In the genomic region with DNA sequence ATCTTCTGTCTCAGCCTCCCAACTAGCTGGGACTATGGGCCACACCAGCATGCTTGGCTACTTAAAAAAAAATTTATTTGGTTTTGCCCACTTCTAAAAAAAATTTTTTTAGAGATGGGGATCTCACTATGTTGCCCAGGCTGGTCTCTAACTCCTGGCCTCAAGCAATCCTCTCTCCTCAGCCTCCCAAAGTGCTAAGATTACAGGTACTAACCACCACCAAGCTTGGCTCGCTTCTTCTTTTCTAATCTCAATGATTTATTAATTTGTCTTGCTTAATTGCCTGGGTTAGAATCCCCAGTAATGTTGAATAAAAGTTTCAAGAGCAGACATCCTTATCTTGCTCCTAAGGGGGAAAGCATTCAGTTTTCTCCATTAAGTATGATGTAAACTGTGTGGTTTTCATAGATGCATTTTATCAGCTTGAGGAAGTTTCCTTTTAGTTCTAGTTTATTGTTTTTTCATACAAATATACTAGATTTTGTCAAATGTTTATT, we compare ENCODE assay signal across 24 cellular contexts.
"Had no signal": no experiment of that assay in that cellular context is flagged by ENCODE, and none has a peak within 500 bp of the region (broad histone marks: within the 10 kb centered on the region; RNA-seq: fewer than 3 reads in every experiment).

No MANE protein-coding gene starts in this region.

- H3K27me3 ChIP-seq: ovary, right atrium auricular region, right lobe of liver, stomach, testis, thyroid gland, transverse colon, upper lobe of left lung had no signal

- H3K9me3 ChIP-seq: ovary, right lobe of liver, testis, thyroid gland, transverse colon had no signal

- DNase-seq: hippocampal formation; kidney; left colon; left lung; lower lobe of right lung; mammary epithelial cell; mesendoderm; naive B cell; natural killer cell; ovary; right lobe of liver; stimulated activated CD4-positive, alpha-beta T cell treated with anti-CD3 and anti-CD28 coated beads, Interleukin-1b, Interleukin-23, amount 100 ng/mL, for 48 hours; stimulated activated CD4-positive, alpha-beta T cell treated with anti-CD3 and anti-CD28 coated beads, Interleukin-2, amount 100 ng/mL, for 48 hours; stimulated activated CD4-positive, alpha-beta T cell treated with anti-CD3 and anti-CD28 coated beads, Interleukin-4, amount 100 ng/mL, for 4 hours; stimulated activated CD8-positive, alpha-beta memory T cell treated with anti-CD3 and anti-CD28 coated beads, Interleukin-4, amount 100 ng/mL, for 48 hours; stimulated activated naive B cell treated with anti-CD40 and anti-IgM and Interleukin-4, amounts not matched to agents 10 μg/mL and 1 μg/mL and 100 μg/mL, for 72 hours; stimulated activated naive CD8-positive, alpha-beta T cell treated with anti-CD3 and anti-CD28 coated beads, Interleukin-15, Interleukin-2, amounts not matched to agents 100 U/mL and 50 U/mL, for 24 hours; stomach; testis; thyroid gland; transverse colon; upper lobe of left lung had no signal

- H3K4me1 ChIP-seq: left lung, lower lobe of right lung, right atrium auricular region, right lobe of liver, stomach, testis, thyroid gland, transverse colon, upper lobe of left lung had no signal

- H3K4me2 ChIP-seq: smooth muscle cell had no signal

- H3K27ac ChIP-seq: left lung, lower lobe of right lung, ovary, right atrium auricular region, right lobe of liver, stomach, testis, thyroid gland, transverse colon, upper lobe of left lung had no signal

- H3K4me3 ChIP-seq: left lung, lower lobe of right lung, ovary, right atrium auricular region, right lobe of liver, smooth muscle cell, stomach, testis, thyroid gland, transverse colon, upper lobe of left lung had no signal

- H3K36me3 ChIP-seq: left lung, lower lobe of right lung, ovary, right atrium auricular region, right lobe of liver, stomach, thyroid gland, transverse colon, upper lobe of left lung had no signal
